ENCODE assay signal across 17 cellular contexts in the genomic region with DNA sequence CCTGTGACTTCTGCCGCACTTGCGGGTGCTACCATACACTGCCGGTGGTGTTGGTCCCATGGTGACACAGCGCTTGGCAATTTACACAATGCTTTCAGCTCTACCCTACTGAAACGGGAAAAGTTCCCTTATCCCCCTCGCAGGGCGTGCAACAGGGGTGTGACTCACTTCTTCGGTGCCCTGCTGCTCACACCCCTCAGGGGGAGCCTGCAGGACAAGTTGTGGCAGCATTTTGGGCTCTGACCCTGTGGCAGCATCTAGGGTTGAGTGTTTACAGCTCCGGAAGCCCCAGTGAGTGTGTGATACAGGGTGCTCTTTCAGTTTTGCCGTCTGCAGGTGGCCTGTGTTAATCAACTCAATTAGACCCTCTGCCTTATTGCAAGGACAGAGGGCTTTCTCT.
"Had no signal": no experiment of that assay in that cellular context is flagged by ENCODE, and none has a peak within 500 bp of the region (broad histone marks: within the 10 kb centered on the region; RNA-seq: fewer than 3 reads in every experiment).

No MANE protein-coding gene starts in this region.

- H3K27ac ChIP-seq: heart right ventricle, spleen, testis, tibial nerve, upper lobe of right lung, vagina had no signal

- H3K36me3 ChIP-seq: heart right ventricle, spleen, tibial nerve, upper lobe of right lung, vagina had no signal

- H3K9me3 ChIP-seq: heart right ventricle, testis, tibial nerve, upper lobe of right lung, vagina had no signal

- ATAC-seq: heart right ventricle; naive thymus-derived CD4-positive, alpha-beta T cell; sciatic nerve; upper lobe of right lung had no signal

- H3K4me3 ChIP-seq: heart right ventricle, spleen, testis, tibial nerve, upper lobe of right lung, vagina had no signal

- H3K4me1 ChIP-seq: spleen, testis, upper lobe of right lung, vagina had no signal

- H3K27me3 ChIP-seq: spleen, testis, tibial nerve, upper lobe of right lung, vagina had no signal

- DNase-seq: dermis blood vessel endothelial cell; erythroblast; heart right ventricle; hypothalamus; kidney glomerular epithelial cell; naive thymus-derived CD4-positive, alpha-beta T cell; nephron progenitor cell; posterior cingulate gyrus; spleen; stimulated activated CD4-positive, alpha-beta T cell treated with anti-CD3 and anti-CD28 coated beads, Interleukin-15, amount 100 ng/mL, for 24 hours; stimulated activated CD4-positive, alpha-beta T cell treated with anti-CD3 and anti-CD28 coated beads, Interleukin-1b, Interleukin-23, amount 100 ng/mL, for 48 hours; stimulated activated CD4-positive, alpha-beta T cell treated with anti-CD3 and anti-CD28 coated beads, Interleukin-4, amount 100 ng/mL, for 24 hours; testis; upper lobe of right lung had no signal
